In genomic region chr6:56396435-56396834, GRCh38 we compare ENCODE assay signal across 9 cellular contexts.
"Had no signal": no experiment of that assay in that cellular context is flagged by ENCODE, and none has a peak within 500 bp of the region (broad histone marks: within the 10 kb centered on the region; RNA-seq: fewer than 3 reads in every experiment).

No MANE protein-coding gene starts in this region.

- ATAC-seq: GM23338, HCT116 had no signal

- DNase-seq: GM23248, GOT3, H9, HCEC 1CT, HFFc6 had no signal

- H3K9me3 ChIP-seq: HAP-1 had no signal

- H3K4me3 Mint-ChIP-seq: GM23338, H9, HFFc6 had no signal

- H2AFZ ChIP-seq: GM23248, GM23338 had no signal

- H3K9ac ChIP-seq: GM23248 had no signal

- FAIRE-seq: H1 had no signal

- H3K36me3 ChIP-seq: HAP-1 had no signal

- H3K27ac ChIP-seq: GM23248 had no signal

- H3K4me1 ChIP-seq: HAP-1 had no signal

- H3K4me2 ChIP-seq: GM23338 had no signal

- H3K4me3 ChIP-seq: GM23248, GM23338, HAP-1 had no signal

- H3K9me3 Mint-ChIP-seq: GM23338 had no signal

- H3K27ac Mint-ChIP-seq: GM23338, H9, HFFc6 had no signal
